ENCODE assay signal across 8 cellular contexts in genomic region chr11:62805991-62806441, GRCh38. TPM values are rescaled to one million over a fixed set of nuclear protein-coding genes. Genes with fewer than 3 reads are reported as not detected.
DNase-seq lines count a peak whose midpoint lies in the region; ATAC-seq and TF ChIP-seq lines count a peak whose summit lies in the region.

No MANE protein-coding gene starts in this region.

- H2AFZ ChIP-seq in OCI-LY7 (ENCODE audit: low read length), result peak overlapping the region; percentile 70

- ATAC-seq in lung (ENCODE audit: insufficient read depth, low FRiP score), result no peak
- ATAC-seq in GM18909 (IDR thresholded peaks at IDR 0.05; ENCODE audit: poor library complexity, unreplicated experiment), result no peak

- TF ChIP-seq POLR2A in suprapubic skin (IDR thresholded peaks at IDR 0.05), result no peak

- 20 to 31% methylated on average over 11 of the region's 11 CpGs for WGBS in lung, 2 donors
- 22% methylated on average over 7 of the region's 11 CpGs for whole genome bisulfite sequencing in suprapubic skin

- POLR2A ChIA-PET in OCI-LY7 (lab: Charles Lee), result interaction anchor here (0.6 to 1.9 kb wide), 18 partner anchors 9 to 248 kb away, joined by 3 to 11 read pairs (median 4); partner anchors contain the start of genes C11orf98, CSKMT, TAF6L and TUT1

- H3K9me3 ChIP-seq in OCI-LY7 (ENCODE audit: low read length) (no peaks in the 10 kb centered on the region), lung (ENCODE audit: control insufficient read depth in 2 of 2, insufficient read depth in 1 of 2, low read length in 1 of 2) (no peaks in the 10 kb centered on the region), suprapubic skin (no peaks in the 10 kb centered on the region)

- peak; percentile 55 for DNase-seq in GM13977 (ENCODE audit: low spot score)
- peak; percentile 52 for DNase-seq in OCI-LY7 (ENCODE audit: low spot score)
- no peak for DNase-seq in brain microvascular endothelial cell
- no peak for DNase-seq in lung (ENCODE audit: low spot score)
- DNase-seq in suprapubic skin (ENCODE audit: low spot score in 2 of 2), result no peak
- DNase-seq in NCI-H1417 (lab: John Stamatoyannopoulos, UW), result no peak
- DNase-seq in NCI-H2196 (lab: John Stamatoyannopoulos, UW; ENCODE audit: unreplicated experiment), result no peak

- H3K4me3 ChIP-seq in OCI-LY7 (ENCODE audit: low read depth, low read length, poor library complexity, severe bottlenecking), result peak overlapping the region; percentile 89
- H3K4me3 ChIP-seq in brain microvascular endothelial cell (ENCODE audit: low read depth, low read length), result peak overlapping the region; percentile 75
- H3K4me3 ChIP-seq in lung, result no peak overlapping the region
- peak overlapping the region; percentile 90 for H3K4me3 ChIP-seq in suprapubic skin

- peaks cover 31% of the 10 kb centered on the region for H3K4me1 ChIP-seq in OCI-LY7 (ENCODE audit: insufficient read depth, low read length, poor library complexity, severe bottlenecking)
- peaks cover 9 to 13% of the 10 kb centered on the region in 2 donors for H3K4me1 ChIP-seq in lung (ENCODE audit: control insufficient read depth in 2 of 2, insufficient read depth in 2 of 2, low read length in 2 of 2)
- peaks cover 32% of the 10 kb centered on the region for H3K4me1 ChIP-seq in suprapubic skin

- H3K27ac ChIP-seq in OCI-LY7 (ENCODE audit: low read depth, low read length, poor library complexity, severe bottlenecking) (peak overlapping the region; percentile 77), brain microvascular endothelial cell (peak overlapping the region; percentile 18), lung (ENCODE audit: low read depth in 1 of 2, low read length in 1 of 2) (peak overlapping the region; percentile 88 to 98), suprapubic skin (peak overlapping the region; percentile 91)

- peaks cover 27% of the 10 kb centered on the region for H3K36me3 ChIP-seq in OCI-LY7 (ENCODE audit: insufficient read depth, low read length)
- peaks cover 23% of the 10 kb centered on the region for H3K36me3 ChIP-seq in brain microvascular endothelial cell (replicated peaks)
- peaks cover 7 to 18% of the 10 kb centered on the region in 2 donors for H3K36me3 ChIP-seq in lung (ENCODE audit: control insufficient read depth in 2 of 2, insufficient read depth in 2 of 2, low read length in 2 of 2)
- H3K36me3 ChIP-seq in suprapubic skin, result peaks cover 24% of the 10 kb centered on the region

- H3K79me2 ChIP-seq in OCI-LY7 (ENCODE audit: insufficient read depth, low read depth, low read length), result peaks cover 23% of the 10 kb centered on the region

- peaks cover 8% of the 10 kb centered on the region; the same call in 1 of the 2 replicates for H4K20me1 ChIP-seq in OCI-LY7 (ENCODE audit: insufficient read depth, low read length)

- intact Hi-C loops in OCI-LY7 (cut with micrococcal nuclease; ENCODE audit: unreplicated experiment), result loop anchor here (1.0 to 2.0 kb wide), 3 partner anchors 19 to 56 kb away; partner anchors contain the start of genes TMEM179B and WDR74

- CTCF ChIA-PET in OCI-LY7 (lab: Charles Lee; ENCODE audit: unreplicated experiment), result interaction anchor here (0.9 to 1.1 kb wide), 3 partner anchors 10 to 37 kb away, joined by 3 to 4 read pairs (median 3); no protein-coding TSS in a partner anchor

- TF ChIP-seq EP300 in suprapubic skin (IDR thresholded peaks at IDR 0.05), result no peak

- no peaks in the 10 kb centered on the region for H3K9me2 ChIP-seq in OCI-LY7 (ENCODE audit: insufficient read depth, low read length)

- TF ChIP-seq CTCF in GM13977 (IDR thresholded peaks at IDR 0.05; ENCODE audit: extremely low read depth, insufficient read depth, missing control alignments) (no peak), OCI-LY7 (conservative IDR thresholded peaks at IDR 0.05; ENCODE audit: low read length) (no peak), brain microvascular endothelial cell (IDR thresholded peaks at IDR 0.05; ENCODE audit: low read depth, low read length, missing control alignments) (no peak), lung (IDR thresholded peaks at IDR 0.05; ENCODE audit: control extremely low read depth, extremely low read depth) (no peak), suprapubic skin (IDR thresholded peaks at IDR 0.05) (no peak)

- peak overlapping the region; percentile 92 for H3K4me2 ChIP-seq in OCI-LY7 (ENCODE audit: low read length)

- no peaks in the 10 kb centered on the region for H3K27me3 ChIP-seq in brain microvascular endothelial cell (replicated peaks)
- H3K27me3 ChIP-seq in lung (ENCODE audit: control insufficient read depth, insufficient read depth), result no peaks in the 10 kb centered on the region
- H3K27me3 ChIP-seq in suprapubic skin, result no peaks in the 10 kb centered on the region

- in situ Hi-C loops in GM13977 (cut with MboI; ENCODE audit: low pct_unique_long_range_greater_than_20kb, low sequenced_read_pairs, unreplicated experiment), result no loop called here
- in situ Hi-C loops in brain microvascular endothelial cell (cut with HindIII; ENCODE audit: low pct_ligation_motif_present, low sequenced_read_pairs), result no loop called here

- no TSS peak for BruUV-seq in OCI-LY7 (replicated peaks; lab: Mats Ljungman, UMichigan)

RNA-seq across cellular contexts. Expression of gene NXF1, which starts 0.8 kb away (rescaled TPM):
- total RNA-seq in OCI-LY7 (2014; rRNA removed; shearing (Covaris generic)), result 35.1 and 53.3 TPM in 2 replicates
- total RNA-seq in OCI-LY7 (2022) (50.5 and 62.0 TPM in 2 replicates), lung (10 to 100 TPM; 62.6 to 89.4 TPM), suprapubic skin (100 to 1,000 TPM in 3 of 4 donors, 10 to 100 TPM in 1; 88.1 to 156 (median 115) TPM)
- 10 to 100 TPM; 68.4 to 82.5 TPM for polyA plus RNA-seq in lung

RNA-seq across cellular contexts. Expression of gene TMEM223, which starts 14.2 kb away (rescaled TPM):
- total RNA-seq in OCI-LY7 (2014; rRNA removed; shearing (Covaris generic)), result 32.6 and 42.9 TPM in 2 replicates
- total RNA-seq in OCI-LY7 (2022) (15.8 and 24.4 TPM in 2 replicates), lung (10 to 100 TPM in 1 of 2 donors, 1 to 10 TPM in 1; 9.7 to 15.6 TPM), suprapubic skin (10 to 100 TPM; 15.9 to 30.2 (median 23.4) TPM)
- 10 to 100 TPM; 21.9 to 38.6 TPM for polyA plus RNA-seq in lung

RNA-seq across cellular contexts. Expression of gene TMEM179B, which starts 18.8 kb away (rescaled TPM):
- total RNA-seq in OCI-LY7 (2014; rRNA removed; shearing (Covaris generic)), result 22.8 and 33.1 TPM in 2 replicates
- total RNA-seq in OCI-LY7 (2022) (18.6 and 21.5 TPM in 2 replicates), lung (10 to 100 TPM; 40.0 to 61.0 TPM), suprapubic skin (10 to 100 TPM; 37.6 to 72.6 (median 59.8) TPM)
- polyA plus RNA-seq in lung, result 10 to 100 TPM; 68.8 to 87.6 TPM

RNA-seq across cellular contexts. Expression of gene STX5, which starts 25.8 kb away (rescaled TPM):
- 21.7 and 30.6 TPM in 2 replicates for total RNA-seq in OCI-LY7 (2014; rRNA removed; shearing (Covaris generic))
- total RNA-seq in OCI-LY7 (2022), result 41.0 and 47.5 TPM in 2 replicates
- total RNA-seq in lung, result 10 to 100 TPM; 38.7 to 47.6 TPM
- 10 to 100 TPM; 19.8 to 36.6 TPM for polyA plus RNA-seq in lung
- total RNA-seq in suprapubic skin, result 10 to 100 TPM; 26.8 to 47.8 (median 43.2) TPM

RNA-seq across cellular contexts. Expression of gene TEX54, which starts 26.6 kb away (rescaled TPM):
- total RNA-seq in OCI-LY7 (2014; rRNA removed; shearing (Covaris generic)), result 1.0 TPM in 1 of 2 replicates, not detected in the other
- total RNA-seq in OCI-LY7 (2022), result 0.89 TPM in 1 of 2 replicates, not detected in the other
- total RNA-seq in lung, result not detected
- not detected for polyA plus RNA-seq in lung
- not detected for total RNA-seq in suprapubic skin

Comparison
In these comparisons a context has a peak if more than half of its experiments do, and no peak if none do; other contexts are left out.
1. DNase-seq: peak in GM13977 (single experiment) and OCI-LY7 (single experiment); none in brain microvascular endothelial cell (single experiment), lung (single experiment), suprapubic skin (0 of 2), NCI-H1417 (0 of 3) and NCI-H2196 (single experiment).
2. H3K27ac ChIP-seq: peak in every context shown above with its lines; median percentile 93 in lung; 91 in suprapubic skin; 77 in OCI-LY7; 18 in brain microvascular endothelial cell.